ENCODE assay signal across 8 cellular contexts in genomic region chr10:7258948-7259523, GRCh38.
DNase-seq lines count a peak whose midpoint lies in the region; ATAC-seq and TF ChIP-seq lines count a peak whose summit lies in the region.

No MANE protein-coding gene starts in this region.

- TF ChIP-seq POLR2A in upper lobe of left lung (IDR thresholded peaks at IDR 0.05) (no peak), tibial nerve (IDR thresholded peaks at IDR 0.05) (no peak)

- H3K79me2 ChIP-seq in osteoblast (ENCODE audit: insufficient read depth, low read length): no peaks in the 10 kb centered on the region

- H2AFZ ChIP-seq in osteoblast (ENCODE audit: low read length): no peak overlapping the region

- H3K9me3 ChIP-seq in upper lobe of left lung (no peaks in the 10 kb centered on the region), tibial nerve (no peaks in the 10 kb centered on the region), osteoblast (ENCODE audit: low read depth, low read length) (no peaks in the 10 kb centered on the region)

- peaks cover 9 to 12% (median 9%) of the 10 kb centered on the region in 4 donors for H3K4me1 ChIP-seq in upper lobe of left lung
- H3K4me1 ChIP-seq in tibial nerve: peaks cover 0 to 15% (median 4%) of the 10 kb centered on the region in 4 donors
- H3K4me1 ChIP-seq in osteoblast (ENCODE audit: insufficient read depth, low read length): no peaks in the 10 kb centered on the region

- H3K4me3 ChIP-seq in upper lobe of left lung: no peak overlapping the region
- no peak overlapping the region for H3K4me3 ChIP-seq in tibial nerve
- H3K4me3 ChIP-seq in osteoblast (ENCODE audit: insufficient read depth, low read length): no peak overlapping the region

- ATAC-seq in GM21447 (IDR thresholded peaks at IDR 0.05; ENCODE audit: unreplicated experiment) (peak; percentile 68), upper lobe of left lung (ENCODE audit: low FRiP score in 2 of 2) (no peak)

- H3K36me3 ChIP-seq in upper lobe of left lung (no peaks in the 10 kb centered on the region), tibial nerve (peaks cover 0 to 3% (median 0%) of the 10 kb centered on the region in 3 donors), osteoblast (ENCODE audit: insufficient read depth, low read length) (no peaks in the 10 kb centered on the region)

- no peaks in the 10 kb centered on the region for H4K20me1 ChIP-seq in osteoblast (ENCODE audit: insufficient read depth, low read length)

- H3K27me3 ChIP-seq in upper lobe of left lung (no peaks in the 10 kb centered on the region), tibial nerve (no peaks in the 10 kb centered on the region), osteoblast (ENCODE audit: insufficient read depth, low read length) (no peaks in the 10 kb centered on the region)

- H3K4me2 ChIP-seq in osteoblast (ENCODE audit: insufficient read depth, low read length): no peak overlapping the region

- TF ChIP-seq EP300 in upper lobe of left lung (IDR thresholded peaks at IDR 0.05) (no peak), tibial nerve (IDR thresholded peaks at IDR 0.05) (no peak)

- 58 to 72% methylated on average over 5 to 8 of the region's 8 CpGs for WGBS in upper lobe of left lung, 2 donors
- 47 to 54% methylated on average over 8 of the region's 8 CpGs for WGBS in tibial nerve, 2 donors

- H3K27ac ChIP-seq in upper lobe of left lung (no peak overlapping the region), tibial nerve (no peak overlapping the region), osteoblast (ENCODE audit: low read depth, low read length) (no peak overlapping the region)

- no peak for TF ChIP-seq CTCF in upper lobe of left lung (IDR thresholded peaks at IDR 0.05)
- TF ChIP-seq CTCF in tibial nerve (IDR thresholded peaks at IDR 0.05): no peak
- TF ChIP-seq CTCF in osteoblast (IDR thresholded peaks at IDR 0.05; ENCODE audit: extremely low read depth, low read depth, low read length): no peak

- DNase-seq in NOMO-1 treated with DMSO at 0.1 percent for 48 hours (lab: John Stamatoyannopoulos, UW; ENCODE audit: unreplicated experiment): peak; percentile 74
- peak; percentile 62 for DNase-seq in activated naive CD4-positive, alpha-beta T cell treated with Interleukin-2 at 50 U/mL for 16 hours
- peak; percentile 51 to 60 (median 54) for DNase-seq in stimulated activated CD4-positive, alpha-beta T cell treated with anti-CD3 and anti-CD28 coated beads, TNF-alpha, amount 100 ng/mL, for 24 hours (ENCODE audit: low read depth in 3 of 3)
- DNase-seq in OCI-M2 (lab: John Stamatoyannopoulos, UW; ENCODE audit: unreplicated experiment): no peak
- DNase-seq in upper lobe of left lung: no peak
- no peak for DNase-seq in tibial nerve (ENCODE audit: low spot score in 2 of 2)
- no peak for DNase-seq in osteoblast (ENCODE audit: insufficient read length, low spot score, missing footprints)

Comparison
In these comparisons a context has a peak if more than half of its experiments do, and no peak if none do; other contexts are left out.
1. DNase-seq: peak in NOMO-1 treated with DMSO at 0.1 percent for 48 hours (single experiment), activated naive CD4-positive, alpha-beta T cell treated with Interleukin-2 at 50 U/mL for 16 hours (single experiment) and stimulated activated CD4-positive, alpha-beta T cell treated with anti-CD3 and anti-CD28 coated beads, TNF-alpha, amount 100 ng/mL, for 24 hours (3 of 3); none in OCI-M2 (single experiment), upper lobe of left lung (0 of 2), tibial nerve (0 of 2) and osteoblast (single experiment).